ENCODE assay signal across 12 cellular contexts in genomic region chr3:40690696-40691597, GRCh38.
DNase-seq lines count a peak whose midpoint lies in the region; ATAC-seq and TF ChIP-seq lines count a peak whose summit lies in the region.
"Had no signal": no experiment of that assay in that cellular context is flagged by ENCODE, and none has a peak within 500 bp of the region (broad histone marks: within the 10 kb centered on the region; RNA-seq: fewer than 3 reads in every experiment).

No MANE protein-coding gene starts in this region.

- H4K8ac ChIP-seq in mesenchymal stem cell (ENCODE audit: low read length) = no peak overlapping the region

- no peak overlapping the region for H3K18ac ChIP-seq in mesenchymal stem cell (ENCODE audit: low read depth in 1 of 2, low read length in 2 of 2)

- no peak overlapping the region for H2AK5ac ChIP-seq in mesenchymal stem cell (ENCODE audit: low read length, severe bottlenecking)

- H3K36me3 ChIP-seq in esophagus (ENCODE audit: control insufficient read depth in 2 of 2, insufficient read depth in 2 of 2, low read length in 1 of 2) (no peaks in the 10 kb centered on the region), mesenchymal stem cell (ENCODE audit: control insufficient read depth in 1 of 2, insufficient read depth in 2 of 2, low read depth in 1 of 2, low read length in 2 of 2) (no peaks in the 10 kb centered on the region), hepatocyte (replicated peaks; ENCODE audit: insufficient read depth, low read depth) (no peaks in the 10 kb centered on the region)
- no peaks in the 10 kb centered on the region for H3K36me3 ChIP-seq in naive thymus-derived CD4-positive, alpha-beta T cell (ENCODE audit: control insufficient read depth in 2 of 3, insufficient read depth in 3 of 3, low read length in 3 of 3)

- H2BK5ac ChIP-seq in mesenchymal stem cell (ENCODE audit: low read depth, low read length, poor library complexity, severe bottlenecking) = no peak overlapping the region

- intact Hi-C loops in naive thymus-derived CD4-positive, alpha-beta T cell (cut with micrococcal nuclease) = no loop called here

- H3K4me1 Mint-ChIP-seq in naive thymus-derived CD4-positive, alpha-beta T cell = peaks cover 0 to 4% (median 0%) of the 10 kb centered on the region in 7 donors

- POLR2A ChIA-PET in naive thymus-derived CD4-positive, alpha-beta T cell (lab: Charles Lee) = no interaction called here

- H3K79me2 ChIP-seq in hepatocyte = no peaks in the 10 kb centered on the region

- H3K9me3 ChIP-seq in esophagus (ENCODE audit: control insufficient read depth in 2 of 2, insufficient read depth in 1 of 2, low read depth in 1 of 2, low read length in 1 of 2) = no peaks in the 10 kb centered on the region
- H3K9me3 ChIP-seq in mesenchymal stem cell (ENCODE audit: control insufficient read depth, low read length) = no peaks in the 10 kb centered on the region
- no peaks in the 10 kb centered on the region for H3K9me3 ChIP-seq in hepatocyte (ENCODE audit: low read depth)
- no peaks in the 10 kb centered on the region for H3K9me3 ChIP-seq in naive thymus-derived CD4-positive, alpha-beta T cell (ENCODE audit: control insufficient read depth in 2 of 3, low read length in 3 of 3)

- no peaks in the 10 kb centered on the region for H3K27me3 ChIP-seq in esophagus (ENCODE audit: control insufficient read depth in 1 of 2, insufficient read depth in 2 of 2, low read length in 2 of 2)
- H3K27me3 ChIP-seq in mesenchymal stem cell (ENCODE audit: control insufficient read depth in 1 of 2, insufficient read depth in 1 of 2, low read length in 2 of 2) = peaks cover 0 to 14% of the 10 kb centered on the region in 2 experiments
- no peaks in the 10 kb centered on the region for H3K27me3 ChIP-seq in hepatocyte
- H3K27me3 ChIP-seq in naive thymus-derived CD4-positive, alpha-beta T cell (ENCODE audit: control insufficient read depth in 2 of 2, insufficient read depth in 2 of 2, low read length in 2 of 2) = no peaks in the 10 kb centered on the region

- no peak overlapping the region for H2BK15ac ChIP-seq in mesenchymal stem cell (ENCODE audit: low read depth, poor library complexity, severe bottlenecking)

- WGBS in esophagus, 2 donors = 29 to 42% methylated on average over 12 of the region's 12 CpGs
- WGBS in mesenchymal stem cell = 80% methylated on average over 8 of the region's 12 CpGs
- WGBS in hepatocyte (ENCODE audit: low lambda C conversion rate, missing lambda C conversion rate) = 76% methylated on average over 12 of the region's 12 CpGs

- TF ChIP-seq CTCF in hepatocyte (IDR thresholded peaks at IDR 0.05; ENCODE audit: poor library complexity) = no peak

- ATAC-seq in GM19455 (IDR thresholded peaks at IDR 0.05; ENCODE audit: unreplicated experiment) = no peak
- no peak for ATAC-seq in naive thymus-derived CD4-positive, alpha-beta T cell

- no peak overlapping the region for H3K23ac ChIP-seq in mesenchymal stem cell (ENCODE audit: low read length in 2 of 2)

- no peaks in the 10 kb centered on the region for H3K79me1 ChIP-seq in mesenchymal stem cell (replicated peaks; ENCODE audit: low read length, poor library complexity, severe bottlenecking)

- H4K91ac ChIP-seq in mesenchymal stem cell (ENCODE audit: low read length) = no peak overlapping the region

- H3K9me3 Mint-ChIP-seq in naive thymus-derived CD4-positive, alpha-beta T cell = no peaks in the 10 kb centered on the region
- H3K9me3 Mint-ChIP-seq: activated CD4-positive, alpha-beta memory T cell treated with anti-CD3 and anti-CD28 coated beads, Interleukin-2, amount 10 ng/mL, durations not matched to agents 7 days and 5 days had no signal

- peaks cover 14 to 41% (median 19%) of the 10 kb centered on the region in 5 donors for H3K27me3 Mint-ChIP-seq in naive thymus-derived CD4-positive, alpha-beta T cell

- H3K4me3 ChIP-seq in esophagus (ENCODE audit: low read depth in 1 of 2, low read length in 2 of 2) (no peak overlapping the region), mesenchymal stem cell (ENCODE audit: insufficient read depth in 1 of 2, low read depth in 1 of 2, low read length in 2 of 2) (no peak overlapping the region), hepatocyte (no peak overlapping the region)
- H3K4me3 ChIP-seq in naive thymus-derived CD4-positive, alpha-beta T cell (ENCODE audit: low read length) = no peak overlapping the region

- H3K4ac ChIP-seq in mesenchymal stem cell (ENCODE audit: low read depth in 1 of 2, low read length in 2 of 2) = no peak overlapping the region

- H3K27ac ChIP-seq in esophagus (ENCODE audit: low read depth in 2 of 2, low read length in 1 of 2) (peak overlapping the region; percentile 50 to 72), mesenchymal stem cell (ENCODE audit: low read length, poor library complexity, severe bottlenecking) (no peak overlapping the region), hepatocyte (no peak overlapping the region)
- H3K27ac ChIP-seq in naive thymus-derived CD4-positive, alpha-beta T cell (ENCODE audit: low read depth, low read length) = no peak overlapping the region

- DNase-seq in NCI-H2029 treated with DMSO at 0.1 percent for 48 hours (lab: John Stamatoyannopoulos, UW) (peak; percentile 88), mesenchymal stem cell (no peak), superior temporal gyrus (ENCODE audit: extremely low spot score) (peak; percentile 30), hepatocyte (ENCODE audit: low spot score) (no peak), T-helper 2 cell (no peak)
- no peak for DNase-seq in naive thymus-derived CD4-positive, alpha-beta T cell
- DNase-seq: activated CD4-positive, alpha-beta memory T cell treated with anti-CD3 and anti-CD28 coated beads, Interleukin-2, amount 10 ng/mL, durations not matched to agents 7 days and 5 days; foreskin fibroblast; naive B cell; NCI-H146 had no signal

- no peak overlapping the region for H3K14ac ChIP-seq in mesenchymal stem cell (ENCODE audit: low read length in 2 of 2)

- no peak overlapping the region for H3K27ac Mint-ChIP-seq in naive thymus-derived CD4-positive, alpha-beta T cell
- H3K27ac Mint-ChIP-seq: activated CD4-positive, alpha-beta memory T cell treated with anti-CD3 and anti-CD28 coated beads, Interleukin-2, amount 10 ng/mL, durations not matched to agents 7 days and 5 days had no signal

- H3K9ac ChIP-seq in mesenchymal stem cell (ENCODE audit: low read length) = peak overlapping the region; percentile 32

- peaks cover 6% of the 10 kb centered on the region in 2 donors for H3K4me1 ChIP-seq in esophagus (ENCODE audit: control insufficient read depth in 2 of 2, insufficient read depth in 2 of 2, low read length in 1 of 2)
- no peaks in the 10 kb centered on the region for H3K4me1 ChIP-seq in mesenchymal stem cell (ENCODE audit: control insufficient read depth, insufficient read depth, low read depth, low read length)
- H3K4me1 ChIP-seq in hepatocyte (ENCODE audit: insufficient read depth) = peaks cover 3% of the 10 kb centered on the region
- no peaks in the 10 kb centered on the region for H3K4me1 ChIP-seq in naive thymus-derived CD4-positive, alpha-beta T cell (ENCODE audit: control insufficient read depth in 2 of 2, insufficient read depth in 2 of 2, low read length in 2 of 2)

- no peak overlapping the region for H2BK12ac ChIP-seq in mesenchymal stem cell (ENCODE audit: low read length in 2 of 2)

- peaks cover 0 to 5% (median 0%) of the 10 kb centered on the region in 5 donors for H3K36me3 Mint-ChIP-seq in naive thymus-derived CD4-positive, alpha-beta T cell

- H3K4me3 Mint-ChIP-seq in naive thymus-derived CD4-positive, alpha-beta T cell = no peak overlapping the region
- H3K4me3 Mint-ChIP-seq: activated CD4-positive, alpha-beta memory T cell treated with anti-CD3 and anti-CD28 coated beads, Interleukin-2, amount 10 ng/mL, durations not matched to agents 7 days and 5 days; naive B cell had no signal

- H3K4me2 ChIP-seq in mesenchymal stem cell (ENCODE audit: low read length, poor library complexity, severe bottlenecking) = no peak overlapping the region
- no peak overlapping the region for H3K4me2 ChIP-seq in hepatocyte

- H2AFZ ChIP-seq in mesenchymal stem cell (ENCODE audit: low read depth, low read length) (no peak overlapping the region), hepatocyte (no peak overlapping the region)

- CTCF ChIA-PET in naive thymus-derived CD4-positive, alpha-beta T cell (lab: Charles Lee) = no interaction called here

- H4K20me1 ChIP-seq in hepatocyte (ENCODE audit: insufficient read depth, poor library complexity, severe bottlenecking) = no peaks in the 10 kb centered on the region

- no peak overlapping the region for H2BK120ac ChIP-seq in mesenchymal stem cell (ENCODE audit: low read depth, low read length)

- no peaks in the 10 kb centered on the region for H3K9me2 ChIP-seq in hepatocyte (replicated peaks; ENCODE audit: insufficient read depth)

Comparison
In these comparisons a context has a peak if more than half of its experiments do, and no peak if none do; other contexts are left out.
1. DNase-seq: peak in NCI-H2029 treated with DMSO at 0.1 percent for 48 hours (single experiment) and superior temporal gyrus (single experiment); none in mesenchymal stem cell (single experiment), hepatocyte (single experiment), T-helper 2 cell (0 of 5) and naive thymus-derived CD4-positive, alpha-beta T cell (0 of 9).
2. H3K27ac ChIP-seq: peak in esophagus (2 of 2); none in mesenchymal stem cell (single experiment), hepatocyte (single experiment) and naive thymus-derived CD4-positive, alpha-beta T cell (single experiment).